In genomic region chr14:22814945-22815713, GRCh38 we compare ENCODE assay signal across 1 cellular context.
A peak's percentile ranks its signal among the peaks of the same experiment; 100 is the strongest.
TF ChIP-seq lines count a peak whose summit lies in the region.

Gene SLC7A7, minus strand, starts transcription at chr14:22815435. Its CDS starts 2,037 bp downstream, at chr14:22813398.

TF ChIP-seq in GM12878, 131 proteins besides CTCF, POLR2A, EP300 and RAD21 (continued from another document):
- TF ChIP-seq REST (IDR thresholded peaks at IDR 0.05; ENCODE audit: low read depth, low read length) (no peak), SMARCA5 (IDR thresholded peaks at IDR 0.05) (no peak; the same call in 1 of the 2 replicates), NFYA (IDR thresholded peaks at IDR 0.05; ENCODE audit: borderline replicate concordance, low read depth, low read length) (no peak), LARP7 (IDR thresholded peaks at IDR 0.05) (peak; percentile 59; the same call in 1 of the 2 replicates), BRCA1 (IDR thresholded peaks at IDR 0.05; ENCODE audit: low read depth, low read length) (no peak), SPI1 (IDR thresholded peaks at IDR 0.05; ENCODE audit: borderline replicate concordance, insufficient read depth, low read depth, low read length) (no peak), USF1 (IDR thresholded peaks at IDR 0.05; ENCODE audit: borderline replicate concordance, extremely low read length, insufficient read depth, low read depth, low read length) (no peak), TCF7 (IDR thresholded peaks at IDR 0.05; ENCODE audit: borderline replicate concordance) (no peak), USF2 (IDR thresholded peaks at IDR 0.05; ENCODE audit: borderline replicate concordance, low read depth, low read length) (no peak), SREBF1 (IDR thresholded peaks at IDR 0.05; ENCODE audit: low read length) (no peak), NBN (IDR thresholded peaks at IDR 0.05) (peak; percentile 53; the same call in 1 of the 2 replicates), TCF12 (IDR thresholded peaks at IDR 0.05; ENCODE audit: low read depth, low read length) (no peak), ZNF384 (IDR thresholded peaks at IDR 0.05; ENCODE audit: borderline replicate concordance, low read depth, low read length) (no peak), HCFC1 (IDR thresholded peaks at IDR 0.05; ENCODE audit: low read length) (no peak), NR2C2 (IDR thresholded peaks at IDR 0.05; ENCODE audit: borderline replicate concordance, control insufficient read depth, insufficient read length, low read depth) (no peak), NR2F1 (conservative IDR thresholded peaks at IDR 0.05) (no peak), ELK1 (IDR thresholded peaks at IDR 0.05; ENCODE audit: low read depth, low read length) (no peak), ZBTB33 (IDR thresholded peaks at IDR 0.05) (no peak), TBL1XR1 (IDR thresholded peaks at IDR 0.05; ENCODE audit: low read depth, low read length) (no peak), FOXK2 (IDR thresholded peaks at IDR 0.05) (no peak), RELB (IDR thresholded peaks at IDR 0.05; ENCODE audit: low read depth) (0 out of 2 replicates have a peak, but pooled peaks have one; percentile 32)
